In the genomic region with DNA sequence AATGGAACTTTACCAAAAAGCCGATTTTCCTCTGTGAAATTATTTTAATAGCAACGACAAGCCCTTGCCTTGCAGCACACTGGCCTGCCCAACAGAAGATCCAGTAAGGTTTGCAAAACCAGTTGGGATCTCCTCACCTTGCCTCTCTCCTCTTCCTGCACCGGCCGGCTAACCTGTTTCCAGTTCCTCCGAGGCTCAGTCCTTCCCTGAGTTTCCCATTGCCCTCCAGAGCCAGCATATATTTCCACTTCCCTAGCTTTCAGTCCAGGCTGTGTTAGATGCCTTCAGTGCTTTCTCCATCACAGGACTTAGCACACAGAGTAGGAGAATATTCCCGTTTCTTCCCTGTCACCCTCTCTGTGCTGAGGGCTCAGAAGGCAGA, we compare ENCODE assay signal across 9 cellular contexts.
DNase-seq lines count a peak whose midpoint lies in the region; ATAC-seq and TF ChIP-seq lines count a peak whose summit lies in the region.
"Had no signal": no experiment of that assay in that cellular context is flagged by ENCODE, and none has a peak within 500 bp of the region (broad histone marks: within the 10 kb centered on the region; RNA-seq: fewer than 3 reads in every experiment).

No MANE protein-coding gene starts in this region.

- H3K4me1 Mint-ChIP-seq in mesothelial cell of epicardium: peaks cover 11% of the 10 kb centered on the region

- ATAC-seq in GM21390 (IDR thresholded peaks at IDR 0.05; ENCODE audit: unreplicated experiment): no peak

- peak overlapping the region; percentile 74 for H3K4me3 Mint-ChIP-seq in mesothelial cell of epicardium
- H3K4me3 Mint-ChIP-seq: IgD-negative memory B cell had no signal

- no peaks in the 10 kb centered on the region for H3K36me3 ChIP-seq in BE2C

- no peaks in the 10 kb centered on the region for H3K27me3 ChIP-seq in BE2C

- peak; percentile 45 for DNase-seq in BE2C
- DNase-seq in NCI-H146 (lab: John Stamatoyannopoulos, UW): peak; percentile 28
- no peak for DNase-seq in coronary artery (ENCODE audit: low spot score)
- DNase-seq in mesothelial cell of epicardium (ENCODE audit: low spot score in 2 of 2, unreplicated experiment in 2 of 2): no peak
- no peak for DNase-seq in T-helper 9 cell
- no peak for DNase-seq in activated CD4-positive, alpha-beta T cell treated with anti-CD3 and anti-CD28 coated beads for 4 hours
- DNase-seq in activated CD4-positive, alpha-beta T cell treated with anti-CD3 and anti-CD28 coated beads, Interleukin-2, amount 50 U/mL, for 48 hours: no peak

- peak overlapping the region; percentile 77 for H3K27ac Mint-ChIP-seq in mesothelial cell of epicardium
- H3K27ac Mint-ChIP-seq: IgD-negative memory B cell had no signal

- H3K36me3 Mint-ChIP-seq in mesothelial cell of epicardium: no peaks in the 10 kb centered on the region
- H3K36me3 Mint-ChIP-seq: IgD-negative memory B cell had no signal

- H3K27me3 Mint-ChIP-seq in mesothelial cell of epicardium (ENCODE audit: low read depth): peaks cover 1% of the 10 kb centered on the region

- peaks cover 6% of the 10 kb centered on the region for H3K4me1 ChIP-seq in BE2C

- H3K4me3 ChIP-seq in BE2C (ENCODE audit: low read depth, low read length): peak overlapping the region; percentile 80
- peak overlapping the region; percentile 77 for H3K4me3 ChIP-seq in coronary artery

- no peak overlapping the region for H3K27ac ChIP-seq in coronary artery

- no peaks in the 10 kb centered on the region for H3K9me3 ChIP-seq in BE2C

- TF ChIP-seq CTCF in BE2C (IDR thresholded peaks at IDR 0.05; ENCODE audit: low read depth, low read length) (no peak), coronary artery (IDR thresholded peaks at IDR 0.05) (no peak), mesothelial cell of epicardium (IDR thresholded peaks at IDR 0.05; ENCODE audit: unreplicated experiment) (no peak)

- peaks cover 4% of the 10 kb centered on the region for H3K9me3 Mint-ChIP-seq in mesothelial cell of epicardium

Comparison
In these comparisons a context has a peak if more than half of its experiments do, and no peak if none do; other contexts are left out.
1. DNase-seq: peak in BE2C (single experiment) and NCI-H146 (single experiment); none in coronary artery (single experiment), mesothelial cell of epicardium (0 of 2), T-helper 9 cell (single experiment), activated CD4-positive, alpha-beta T cell treated with anti-CD3 and anti-CD28 coated beads for 4 hours (0 of 2) and activated CD4-positive, alpha-beta T cell treated with anti-CD3 and anti-CD28 coated beads, Interleukin-2, amount 50 U/mL, for 48 hours (0 of 2).